ENCODE assay signal across 28 cellular contexts in the genomic region with DNA sequence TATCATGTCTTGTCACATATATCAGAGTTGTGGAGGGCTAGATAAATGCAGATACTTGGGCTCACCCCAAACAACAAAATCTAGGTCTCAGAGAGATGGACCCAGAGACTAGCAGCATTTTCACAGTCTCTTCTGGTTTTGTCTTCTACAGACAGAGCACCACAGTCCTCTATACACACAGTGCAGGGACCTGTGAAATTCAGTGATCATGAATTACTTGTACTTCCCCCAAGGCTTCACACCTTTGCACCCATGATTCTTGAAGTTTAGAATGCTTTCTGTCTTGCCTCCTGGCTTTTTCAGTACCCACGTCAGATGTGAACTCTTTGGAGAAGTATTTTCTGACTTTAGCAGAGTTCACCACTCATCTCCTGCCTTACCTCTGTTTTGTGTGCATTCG.
"Had no signal": no experiment of that assay in that cellular context is flagged by ENCODE, and none has a peak within 500 bp of the region (broad histone marks: within the 10 kb centered on the region; RNA-seq: fewer than 3 reads in every experiment).

No MANE protein-coding gene starts in this region.

- H3K4me3 Mint-ChIP-seq: activated B cell treated with CpG ODN at 0.5 μM for 24 hours; activated CD8-positive, alpha-beta T cell treated with anti-CD3 and anti-CD28 coated beads for 36 hours; activated naive CD8-positive, alpha-beta T cell; activated T-cell treated with anti-CD3 and anti-CD28 coated beads, Interleukin-2, amount 50 U/mL, for 4 hours; activated T-helper 17 cell treated with anti-CD3 and anti-CD28 coated beads, Interleukin-2, amount 50 U/mL, for 72 hours; central memory CD8-positive, alpha-beta T cell; dendritic cell treated with granulocyte-macrophage colony-stimulating factor and Interleukin-4, amounts not matched to agents 40 ng/mL and 50 ng/mL, for 4 days; endodermal cell; T-helper 17 cell; T-helper 2 cell treated with Interferon-gamma antibody and Interleukin-4, amounts not matched to agents 5 μg/mL and 100 μg/mL, for 36 hours had no signal

- H3K27ac Mint-ChIP-seq: activated B cell treated with CpG ODN at 0.5 μM for 24 hours; activated CD8-positive, alpha-beta T cell treated with anti-CD3 and anti-CD28 coated beads for 36 hours; activated naive CD8-positive, alpha-beta T cell; activated T-helper 17 cell treated with anti-CD3 and anti-CD28 coated beads, Interleukin-2, amount 50 U/mL, for 72 hours; dendritic cell treated with granulocyte-macrophage colony-stimulating factor and Interleukin-4, amounts not matched to agents 40 ng/mL and 50 ng/mL, for 4 days; endodermal cell; T-helper 17 cell; T-helper 2 cell treated with Interferon-gamma antibody and Interleukin-4, amounts not matched to agents 5 μg/mL and 100 μg/mL, for 36 hours had no signal

- H3K27me3 Mint-ChIP-seq: activated B cell treated with CpG ODN at 0.5 μM for 24 hours; activated CD8-positive, alpha-beta T cell treated with anti-CD3 and anti-CD28 coated beads for 36 hours; activated T-helper 17 cell treated with anti-CD3 and anti-CD28 coated beads, Interleukin-2, amount 50 U/mL, for 72 hours; central memory CD8-positive, alpha-beta T cell; dendritic cell treated with granulocyte-macrophage colony-stimulating factor and Interleukin-4, amounts not matched to agents 40 ng/mL and 50 ng/mL, for 4 days; T-helper 17 cell had no signal

- H3K9me3 Mint-ChIP-seq: activated B cell treated with CpG ODN at 0.5 μM for 24 hours; activated CD8-positive, alpha-beta T cell treated with anti-CD3 and anti-CD28 coated beads for 36 hours; dendritic cell treated with granulocyte-macrophage colony-stimulating factor and Interleukin-4, amounts not matched to agents 40 ng/mL and 50 ng/mL, for 4 days; endodermal cell; T-helper 2 cell treated with Interferon-gamma antibody and Interleukin-4, amounts not matched to agents 5 μg/mL and 100 μg/mL, for 36 hours had no signal

- H3K4me1 Mint-ChIP-seq: activated T-helper 17 cell treated with anti-CD3 and anti-CD28 coated beads, Interleukin-2, amount 50 U/mL, for 72 hours; central memory CD8-positive, alpha-beta T cell; T-helper 17 cell had no signal

- H3K36me3 Mint-ChIP-seq: activated naive CD8-positive, alpha-beta T cell had no signal

- DNase-seq: activated B cell treated with CpG ODN at 0.5 μM for 24 hours; activated CD4-positive, alpha-beta T cell treated with anti-CD3 and anti-CD28 coated beads for 48 hours; activated CD4-positive, alpha-beta T cell treated with anti-CD3 and anti-CD28 coated beads, Interleukin-2, amount 50 U/mL, for 1 hour; activated CD4-positive, alpha-beta T cell treated with anti-CD3 and anti-CD28 coated beads, Interleukin-2, amount 50 U/mL, for 48 hours; activated CD8-positive, alpha-beta memory T cell treated with anti-CD3 and anti-CD28 coated beads for 24 hours; activated CD8-positive, alpha-beta T cell treated with anti-CD3 and anti-CD28 coated beads for 36 hours; activated effector memory CD4-positive, alpha-beta T cell treated with Interleukin-2 at 50 U/mL for 16 hours; activated gamma-delta T cell treated with Interleukin-2 at 50 U/mL for 16 hours; activated naive CD4-positive, alpha-beta T cell treated with anti-CD3 and anti-CD28 coated beads, Interleukin-2, amount 50 U/mL, for 16 hours; activated naive CD4-positive, alpha-beta T cell treated with Interleukin-2 at 50 U/mL for 16 hours; activated T-cell treated with anti-CD3 and anti-CD28 coated beads, Interleukin-2, amount 50 U/mL, for 4 hours; amniotic stem cell; anterior cingulate cortex; brain microvascular endothelial cell; effector memory CD4-positive, alpha-beta T cell; foreskin keratinocyte; gastrocnemius medialis; heart right ventricle; T-helper 17 cell; T1000; WERI-Rb-1 had no signal

- ATAC-seq: activated CD4-positive, CD25-positive, alpha-beta regulatory T cell treated with anti-CD3 and anti-CD28 coated beads, Interleukin-2, amount 50 U/mL, for 24 hours; activated CD8-positive, alpha-beta T cell treated with anti-CD3 and anti-CD28 coated beads for 36 hours; activated T-cell treated with anti-CD3 and anti-CD28 coated beads, Interleukin-2, amount 50 U/mL, for 4 hours; activated T-helper 17 cell treated with anti-CD3 and anti-CD28 coated beads, Interleukin-2, amount 50 U/mL, for 72 hours; foreskin keratinocyte; gastrocnemius medialis; heart right ventricle had no signal
